ENCODE assay signal across 12 cellular contexts in the genomic region with DNA sequence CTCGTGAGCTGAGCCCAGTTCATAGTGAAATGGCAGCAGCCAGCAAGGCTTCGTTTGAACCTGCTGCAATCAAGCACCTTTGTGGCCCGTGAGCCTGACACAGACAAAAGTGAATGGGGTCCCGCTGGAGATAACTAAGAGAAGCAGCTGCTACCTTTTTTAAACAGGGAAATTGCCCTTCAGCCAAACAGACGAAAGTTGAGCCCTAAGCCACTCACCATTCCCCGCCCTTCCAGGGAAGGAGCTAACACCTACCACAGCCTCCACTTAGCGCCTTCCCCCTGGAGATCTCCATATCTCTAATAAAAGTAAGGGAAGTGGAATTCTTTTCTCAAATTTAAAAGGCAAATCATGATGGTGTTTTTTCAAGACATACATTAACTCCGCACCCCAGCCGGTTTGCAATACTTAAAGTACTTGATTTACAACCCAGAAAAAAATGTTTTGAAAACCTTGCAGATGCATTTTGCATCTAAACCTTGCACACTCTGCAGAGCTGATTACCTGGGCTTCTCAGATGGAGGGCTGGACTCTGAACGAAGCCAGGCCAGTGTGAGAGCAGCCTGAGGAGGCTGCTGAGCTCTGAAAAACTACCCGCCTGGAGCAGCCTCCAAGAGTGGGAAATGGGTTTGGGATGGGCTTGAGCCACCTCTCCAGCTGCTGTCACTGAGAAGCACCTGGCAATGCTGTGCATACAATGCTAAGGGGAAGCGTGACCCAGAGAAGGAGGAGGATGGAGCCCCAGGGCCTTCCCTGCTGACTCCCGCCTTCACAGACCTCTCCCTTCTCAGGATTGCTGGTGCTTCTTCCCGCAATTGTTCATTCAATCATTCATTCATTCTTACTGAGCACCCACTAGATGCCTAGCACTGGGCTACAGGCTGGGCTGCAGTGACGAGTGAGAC. TPM values are rescaled to one million over a fixed set of nuclear protein-coding genes. Genes with fewer than 3 reads are reported as not detected.
A peak's percentile ranks its signal among the peaks of the same experiment; 100 is the strongest.
DNase-seq lines count a peak whose midpoint lies in the region; ATAC-seq and TF ChIP-seq lines count a peak whose summit lies in the region.
"Had no signal": no experiment of that assay in that cellular context is flagged by ENCODE, and none has a peak within 500 bp of the region (broad histone marks: within the 10 kb centered on the region; RNA-seq: fewer than 3 reads in every experiment).

No MANE protein-coding gene starts in this region.

- H3K4me3 ChIP-seq in ascending aorta (no peak overlapping the region), gastrocnemius medialis (no peak overlapping the region), lower lobe of right lung (no peak overlapping the region)
- H3K4me3 ChIP-seq: skin epidermis had no signal

- TF ChIP-seq CTCF in ascending aorta (IDR thresholded peaks at IDR 0.05), result no peak
- TF ChIP-seq CTCF in gastrocnemius medialis (IDR thresholded peaks at IDR 0.05 in 4 of 5, conservative IDR thresholded peaks at IDR 0.05 in 1 of 5), result no peak
- no peak for TF ChIP-seq CTCF in lower lobe of right lung (IDR thresholded peaks at IDR 0.05)

- in situ Hi-C loops in gastrocnemius medialis (cut with MboI; ENCODE audit: low sequenced_read_pairs in 4 of 4), result loop anchor here in 3 of 4 donors (25.0 kb wide), 2 partner anchors 316 to 716 kb away; no protein-coding TSS in a partner anchor

- H3K9me3 ChIP-seq in ascending aorta, result no peaks in the 10 kb centered on the region
- no peaks in the 10 kb centered on the region for H3K9me3 ChIP-seq in gastrocnemius medialis
- no peaks in the 10 kb centered on the region for H3K9me3 ChIP-seq in lower lobe of right lung

- H3K27me3 ChIP-seq in ascending aorta (no peaks in the 10 kb centered on the region), gastrocnemius medialis (no peaks in the 10 kb centered on the region), lower lobe of right lung (ENCODE audit: low read depth) (no peaks in the 10 kb centered on the region)

- ATAC-seq in gastrocnemius medialis (no peak), HG03045 (IDR thresholded peaks at IDR 0.05; ENCODE audit: unreplicated experiment) (no peak), lower lobe of right lung (no peak)

- DNase-seq in NCI-H2196 (lab: John Stamatoyannopoulos, UW; ENCODE audit: unreplicated experiment) (peak; percentile 41), NCI-H2196 treated with DMSO at 0.1 percent for 48 hours (lab: John Stamatoyannopoulos, UW; ENCODE audit: unreplicated experiment) (no peak), NCI-H2029 (lab: John Stamatoyannopoulos, UW) (peak; percentile 62), ascending aorta (ENCODE audit: low spot score in 2 of 2) (no peak), gastrocnemius medialis (no peak), HPDE6-E6E7 (ENCODE audit: extremely low spot score) (no peak), lower lobe of right lung (no peak)
- DNase-seq: activated effector memory CD4-positive, alpha-beta T cell treated with anti-CD3 and anti-CD28 coated beads, Interleukin-2, amount 50 U/mL, for 16 hours; occipital lobe; stimulated activated naive CD4-positive, alpha-beta T cell treated with Interleukin-2 at 50 U/mL for 16 hours had no signal

- intact Hi-C loops in ascending aorta (cut with DNase I) (no loop called here), gastrocnemius medialis (cut with DNase I; ENCODE audit: low total_unique reads) (no loop called here), lower lobe of right lung (cut with DNase I) (no loop called here)

- H3K4me1 ChIP-seq in ascending aorta (peaks cover 7 to 69% of the 10 kb centered on the region in 2 donors), gastrocnemius medialis (peaks cover 65 to 87% of the 10 kb centered on the region in 2 donors), lower lobe of right lung (peaks cover 68% of the 10 kb centered on the region)

- no peak for TF ChIP-seq POLR2A in gastrocnemius medialis (IDR thresholded peaks at IDR 0.05)

- no peaks in the 10 kb centered on the region for H3K36me3 ChIP-seq in ascending aorta
- H3K36me3 ChIP-seq in gastrocnemius medialis, result no peaks in the 10 kb centered on the region
- H3K36me3 ChIP-seq in lower lobe of right lung, result no peaks in the 10 kb centered on the region

- H3K27ac ChIP-seq in ascending aorta (peak overlapping the region; percentile 75 to 93), gastrocnemius medialis (peak overlapping the region in 3 of 4 donors; percentile 23 to 85 (median 44)), lower lobe of right lung (no peak overlapping the region)
- H3K27ac ChIP-seq: skin epidermis had no signal

RNA-seq across cellular contexts. Expression of a gene that starts 10.0 kb away (rescaled TPM):
- 29.7 TPM for total RNA-seq in ascending aorta
- 10 to 100 TPM; 18.9 to 34.5 (median 29.1) TPM for total RNA-seq in gastrocnemius medialis
- total RNA-seq in lower lobe of right lung, result 17.5 TPM

Comparison
In these comparisons a context has a peak if more than half of its experiments do, and no peak if none do; other contexts are left out.
1. DNase-seq: peak in NCI-H2196 (single experiment) and NCI-H2029 (single experiment); none in NCI-H2196 treated with DMSO at 0.1 percent for 48 hours (single experiment), ascending aorta (0 of 2), gastrocnemius medialis (0 of 2), HPDE6-E6E7 (single experiment) and lower lobe of right lung (single experiment).